ENCODE assay signal across 26 cellular contexts in the genomic region with DNA sequence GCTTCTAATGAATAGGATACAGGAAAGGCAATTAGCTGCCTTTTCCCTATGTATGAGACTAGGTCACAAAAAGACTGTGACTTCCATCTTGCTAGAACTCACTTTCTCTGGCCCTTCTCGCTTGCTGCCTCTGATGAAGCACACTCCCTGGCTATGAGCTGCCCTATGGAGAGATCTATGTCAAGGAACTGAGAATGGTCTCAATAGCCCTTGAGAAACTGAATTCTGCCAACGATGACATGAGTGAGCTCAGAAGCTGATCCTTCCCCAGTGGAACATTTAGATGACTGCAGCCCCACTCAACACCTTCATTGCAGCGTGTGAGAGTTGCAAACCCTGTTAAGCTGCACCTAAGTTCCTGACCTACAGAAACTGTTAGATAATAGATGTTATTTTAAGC.
"Had no signal": no experiment of that assay in that cellular context is flagged by ENCODE, and none has a peak within 500 bp of the region (broad histone marks: within the 10 kb centered on the region; RNA-seq: fewer than 3 reads in every experiment).

No MANE protein-coding gene starts in this region.

- ATAC-seq: activated naive CD4-positive, alpha-beta T cell treated with anti-CD3 and anti-CD28 coated beads, Interleukin-2, amount 50 U/mL, for 72 hours; activated T-cell treated with anti-CD3 and anti-CD28 coated beads, Interleukin-2, amount 50 U/mL, for 72 hours; esophagus mucosa had no signal

- DNase-seq: activated CD4-positive, alpha-beta memory T cell treated with anti-CD3 and anti-CD28 coated beads, Interleukin-2, amount 10 ng/mL, durations not matched to agents 7 days and 5 days; activated CD4-positive, alpha-beta T cell treated with anti-CD3 and anti-CD28 coated beads for 1 hour; activated CD4-positive, alpha-beta T cell treated with anti-CD3 and anti-CD28 coated beads for 4 hours; activated CD4-positive, alpha-beta T cell treated with anti-CD3 and anti-CD28 coated beads, Interleukin-2, amount 10 ng/mL, durations not matched to agents 7 days and 5 days; activated CD4-positive, alpha-beta T cell treated with anti-CD3 and anti-CD28 coated beads, Interleukin-2, amount 50 U/mL, for 4 hours; activated CD8-positive, alpha-beta memory T cell treated with anti-CD3 and anti-CD28 coated beads, Interleukin-2, amount 50 U/mL, for 48 hours; activated gamma-delta T cell; activated naive CD4-positive, alpha-beta T cell; activated naive CD4-positive, alpha-beta T cell treated with anti-CD3 and anti-CD28 coated beads, Interleukin-2, amount 10 ng/mL, durations not matched to agents 7 days and 5 days; activated naive CD8-positive, alpha-beta T cell treated with anti-CD3 and anti-CD28 coated beads, Interleukin-2, amount 10 ng/mL, durations not matched to agents 7 days and 5 days; activated T-cell treated with anti-CD3 and anti-CD28 coated beads for 4 hours; activated T-cell treated with anti-CD3 and anti-CD28 coated beads, Interleukin-2, amount 50 U/mL, for 24 hours; activated T-cell treated with anti-CD3 and anti-CD28 coated beads, Interleukin-2, amount 50 U/mL, for 72 hours; central memory CD4-positive, alpha-beta T cell; cerebellar nuclear complex; colonic mucosa; dorsolateral prefrontal cortex; effector memory CD4-positive, alpha-beta T cell; endodermal cell; foreskin fibroblast; T-helper 2 cell had no signal

- H3K4me3 ChIP-seq: ascending aorta, breast epithelium, cardiac muscle cell, colonic mucosa, dorsolateral prefrontal cortex had no signal

- H3K4me1 ChIP-seq: ascending aorta, breast epithelium, colonic mucosa had no signal

- H3K27ac ChIP-seq: ascending aorta, breast epithelium, cardiac muscle cell, colonic mucosa, dorsolateral prefrontal cortex had no signal

- H3K27me3 ChIP-seq: ascending aorta, breast epithelium, cardiac muscle cell, colonic mucosa had no signal

- H3K9me3 ChIP-seq: ascending aorta, breast epithelium, colonic mucosa had no signal

- H3K36me3 ChIP-seq: ascending aorta, breast epithelium, cardiac muscle cell, colonic mucosa had no signal
